ENCODE assay signal across 7 cellular contexts in genomic region chr11:64759131-64759721, GRCh38. TPM values are rescaled to one million over a fixed set of nuclear protein-coding genes. Genes with fewer than 3 reads are reported as not detected.
DNase-seq lines count a peak whose midpoint lies in the region; TF ChIP-seq lines count a peak whose summit lies in the region.
"Had no signal": no experiment of that assay in that cellular context is flagged by ENCODE, and none has a peak within 500 bp of the region (broad histone marks: within the 10 kb centered on the region; RNA-seq: fewer than 3 reads in every experiment).

No MANE protein-coding gene starts in this region.

- H3K36me3 ChIP-seq in HUES48 (ENCODE audit: control insufficient read depth, insufficient read depth, low read length) (peaks cover 7% of the 10 kb centered on the region), esophagus (ENCODE audit: control insufficient read depth in 2 of 2, insufficient read depth in 2 of 2, low read length in 1 of 2) (peaks cover 0 to 22% of the 10 kb centered on the region in 2 donors), ovary (no peaks in the 10 kb centered on the region)

- H3K4me1 ChIP-seq in HUES48 (ENCODE audit: control insufficient read depth, insufficient read depth, low read length): peaks cover 48% of the 10 kb centered on the region
- H3K4me1 ChIP-seq in esophagus (ENCODE audit: control insufficient read depth in 2 of 2, insufficient read depth in 2 of 2, low read length in 1 of 2): peaks cover 8 to 12% of the 10 kb centered on the region in 2 donors
- peaks cover 14% of the 10 kb centered on the region for H3K4me1 ChIP-seq in ovary (ENCODE audit: insufficient read depth)

- no peaks in the 10 kb centered on the region for H3K27me3 ChIP-seq in HUES48 (ENCODE audit: control insufficient read depth, insufficient read depth, low read length)
- no peaks in the 10 kb centered on the region for H3K27me3 ChIP-seq in esophagus (ENCODE audit: control insufficient read depth in 1 of 2, insufficient read depth in 2 of 2, low read length in 2 of 2)
- H3K27me3 ChIP-seq in ovary: no peaks in the 10 kb centered on the region

- H3K27ac ChIP-seq in HUES48 (ENCODE audit: low read depth, low read length): peak overlapping the region; percentile 86
- H3K27ac ChIP-seq in esophagus (ENCODE audit: low read depth in 2 of 2, low read length in 1 of 2): peak overlapping the region; percentile 37 to 75
- H3K27ac ChIP-seq in ovary: peak overlapping the region; percentile 25 to 69

- no peak for TF ChIP-seq EP300 in ovary (IDR thresholded peaks at IDR 0.05)

- intact Hi-C loops in ovary (cut with DNase I): no loop called here

- H3K4me3 ChIP-seq in HUES48 (ENCODE audit: low read depth, low read length) (no peak overlapping the region), esophagus (ENCODE audit: low read depth in 1 of 2, low read length in 2 of 2) (no peak overlapping the region), ovary (no peak overlapping the region)

- TF ChIP-seq CTCF in ovary (IDR thresholded peaks at IDR 0.05): no peak

- no peak overlapping the region for H3K9ac ChIP-seq in HUES48 (ENCODE audit: low read depth, low read length)

- H3K9me3 ChIP-seq in HUES48 (ENCODE audit: control insufficient read depth, insufficient read depth, low read length) (no peaks in the 10 kb centered on the region), esophagus (ENCODE audit: control insufficient read depth in 2 of 2, insufficient read depth in 1 of 2, low read depth in 1 of 2, low read length in 1 of 2) (no peaks in the 10 kb centered on the region), ovary (no peaks in the 10 kb centered on the region)

- no peak for TF ChIP-seq POLR2A in ovary (IDR thresholded peaks at IDR 0.05)

- DNase-seq in ovary (peak in 3 of 5 donors; percentile 14 to 44 (median 35)), SW 1271 (lab: John Stamatoyannopoulos, UW) (no peak), DMS53 (lab: John Stamatoyannopoulos, UW) (no peak), NCI-H226 (no peak)
- DNase-seq: NCI-H2171 treated with DMSO at 0.1 percent for 48 hours had no signal

- 69 to 72% methylated on average over 21 of the region's 21 CpGs for WGBS in esophagus, 2 donors
- WGBS in ovary, 3 donors: 58 to 62% (median 62%) methylated on average over 17 to 21 of the region's 21 CpGs

RNA-seq across cellular contexts. Expression of gene PYGM, which starts 0.5 kb away (rescaled TPM):
- polyA plus RNA-seq in esophagus (1 to 10 TPM; 1.2 to 1.7 TPM), ovary (1 to 10 TPM; 1.9 to 6.7 TPM)
- 10 to 100 TPM in 1 of 7 donors, 1 to 10 TPM in 5, under 1 TPM in 1; 0.24 to 12.0 (median 3.1) TPM for total RNA-seq in ovary

RNA-seq across cellular contexts. Expression of gene RASGRP2, which starts 15.3 kb away (rescaled TPM):
- polyA plus RNA-seq in esophagus (10 to 100 TPM in 1 of 2 donors, 1 to 10 TPM in 1; 7.9 to 13.0 TPM), ovary (1 to 10 TPM; 7.0 to 9.0 TPM)
- total RNA-seq in ovary: 10 to 100 TPM in 1 of 7 donors, 1 to 10 TPM in 6; 2.1 to 18.9 (median 7.6) TPM

RNA-seq across cellular contexts. Expression of gene SF1, which starts 19.1 kb away (rescaled TPM):
- 10 to 100 TPM; 79.0 to 88.0 TPM for polyA plus RNA-seq in esophagus
- 100 to 1,000 TPM; 231 to 380 (median 306) TPM for total RNA-seq in ovary
- polyA plus RNA-seq in ovary: 100 to 1,000 TPM; 131 to 388 TPM

RNA-seq across cellular contexts. Expression of gene NRXN2, which starts 36.2 kb away (rescaled TPM):
- polyA plus RNA-seq in esophagus (under 1 TPM; 0.24 to 0.44 TPM), ovary (10 to 100 TPM in 1 of 2 donors, 1 to 10 TPM in 1; 6.4 to 21.5 TPM)
- total RNA-seq in ovary: 10 to 100 TPM in 5 of 7 donors, 1 to 10 TPM in 2; 7.0 to 64.1 (median 19.7) TPM

RNA-seq across cellular contexts. Expression of gene MAP4K2, which starts 43.8 kb away (rescaled TPM):
- polyA plus RNA-seq in esophagus: 1 to 10 TPM; 4.7 to 7.5 TPM
- total RNA-seq in ovary: 10 to 100 TPM in 5 of 7 donors, 1 to 10 TPM in 2; 5.6 to 15.5 (median 13.0) TPM
- polyA plus RNA-seq in ovary: 1 to 10 TPM; 2.3 to 9.9 TPM

Comparison
In these comparisons a context has a peak if more than half of its experiments do, and no peak if none do; other contexts are left out.
1. DNase-seq: peak in ovary (3 of 5); none in SW 1271 (0 of 2), DMS53 (single experiment) and NCI-H226 (single experiment).
2. Peak in every context shown above with its lines, with median percentiles within 50 percentile points of each other: H3K27ac ChIP-seq.